22 cellular contexts compared by ENCODE assay signal in the genomic region with DNA sequence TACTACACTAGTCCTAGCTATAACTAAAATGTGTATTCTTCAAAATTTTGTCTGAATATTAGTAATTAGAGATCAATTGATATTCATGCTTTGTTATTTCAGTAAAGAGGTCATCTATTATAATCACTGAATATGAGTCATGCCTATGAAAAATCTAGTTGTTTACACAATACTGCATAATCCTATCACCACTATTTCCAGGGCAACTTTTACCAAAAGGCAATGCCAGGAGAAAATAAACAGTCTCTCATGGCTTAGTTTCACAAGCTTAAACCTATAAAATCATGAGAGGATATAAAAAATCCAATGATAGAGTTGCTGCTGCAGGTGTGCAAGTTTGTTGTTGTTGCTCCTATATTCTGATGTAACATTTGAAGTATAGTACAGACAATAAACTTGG.
"Had no signal": no experiment of that assay in that cellular context is flagged by ENCODE, and none has a peak within 500 bp of the region (broad histone marks: within the 10 kb centered on the region; RNA-seq: fewer than 3 reads in every experiment).

No MANE protein-coding gene starts in this region.

- H3K36me3 ChIP-seq: heart right ventricle, right atrium auricular region, tibial artery had no signal

- H3K27ac ChIP-seq: heart right ventricle, right atrium auricular region, tibial artery had no signal

- H3K27me3 Mint-ChIP-seq: activated naive CD4-positive, alpha-beta T cell treated with anti-CD3 and anti-CD28 coated beads, Interleukin-2, amount 10 ng/mL, durations not matched to agents 7 days and 5 days; memory B cell had no signal

- H3K36me3 Mint-ChIP-seq: activated naive CD4-positive, alpha-beta T cell treated with anti-CD3 and anti-CD28 coated beads, Interleukin-2, amount 10 ng/mL, durations not matched to agents 7 days and 5 days; memory B cell; naive B cell had no signal

- H3K9me3 ChIP-seq: heart right ventricle, right atrium auricular region, tibial artery had no signal

- H3K4me3 Mint-ChIP-seq: activated CD4-positive, alpha-beta T cell treated with anti-CD3 and anti-CD28 coated beads, Interleukin-2, amount 10 ng/mL, durations not matched to agents 7 days and 5 days; activated naive CD4-positive, alpha-beta T cell treated with anti-CD3 and anti-CD28 coated beads, Interleukin-2, amount 10 ng/mL, durations not matched to agents 7 days and 5 days; dendritic cell treated with granulocyte-macrophage colony-stimulating factor and Interleukin-4, amounts not matched to agents 40 ng/mL and 50 ng/mL, for 4 days; memory B cell; naive B cell; neural crest cell; T-helper 1 cell treated with Interleukin-12 subunit alpha and Interleukin-12 subunit beta and Interleukin-4 antibody, amounts not matched to agents 30 μg/mL and 1 μg/mL, for 36 hours had no signal

- H3K4me1 Mint-ChIP-seq: activated CD4-positive, alpha-beta T cell treated with anti-CD3 and anti-CD28 coated beads, Interleukin-2, amount 10 ng/mL, durations not matched to agents 7 days and 5 days; activated naive CD4-positive, alpha-beta T cell treated with anti-CD3 and anti-CD28 coated beads, Interleukin-2, amount 10 ng/mL, durations not matched to agents 7 days and 5 days; naive B cell had no signal

- H3K9me3 Mint-ChIP-seq: activated CD4-positive, alpha-beta T cell treated with anti-CD3 and anti-CD28 coated beads, Interleukin-2, amount 10 ng/mL, durations not matched to agents 7 days and 5 days; activated naive CD4-positive, alpha-beta T cell treated with anti-CD3 and anti-CD28 coated beads, Interleukin-2, amount 10 ng/mL, durations not matched to agents 7 days and 5 days; dendritic cell treated with granulocyte-macrophage colony-stimulating factor and Interleukin-4, amounts not matched to agents 40 ng/mL and 50 ng/mL, for 4 days; memory B cell; naive B cell; neural crest cell; T-helper 1 cell treated with Interleukin-12 subunit alpha and Interleukin-12 subunit beta and Interleukin-4 antibody, amounts not matched to agents 30 μg/mL and 1 μg/mL, for 36 hours had no signal

- DNase-seq: activated CD4-positive, alpha-beta T cell treated with anti-CD3 and anti-CD28 coated beads, Interleukin-2, amount 10 ng/mL, durations not matched to agents 7 days and 5 days; activated CD8-positive, alpha-beta memory T cell treated with anti-CD3 and anti-CD28 coated beads, Interleukin-2, amount 50 U/mL, for 4 hours; activated effector memory CD4-positive, alpha-beta T cell treated with Interleukin-2 at 50 U/mL for 16 hours; activated naive CD4-positive, alpha-beta T cell treated with anti-CD3 and anti-CD28 coated beads, Interleukin-2, amount 10 ng/mL, durations not matched to agents 7 days and 5 days; activated T-cell treated with anti-CD3 and anti-CD28 coated beads, Interleukin-2, amount 50 U/mL, for 48 hours; effector CD8-positive, alpha-beta T cell; heart right ventricle; kidney glomerular epithelial cell; left ventricle myocardium superior; naive B cell; stimulated activated CD4-positive, alpha-beta T cell treated with anti-CD3 and anti-CD28 coated beads, Interleukin-2, amount 100 ng/mL, for 24 hours; stimulated activated naive CD8-positive, alpha-beta T cell treated with anti-CD3 and anti-CD28 coated beads, Interleukin-15, Interleukin-2, amounts not matched to agents 100 U/mL and 50 U/mL, for 24 hours; substantia nigra; tibial artery had no signal

- ATAC-seq: activated CD4-positive, CD25-positive, alpha-beta regulatory T cell treated with anti-CD3 and anti-CD28 coated beads, Interleukin-2, amount 50 U/mL, for 24 hours; heart right ventricle; left ventricle myocardium superior; stimulated activated naive CD8-positive, alpha-beta T cell treated with anti-CD3 and anti-CD28 coated beads, Interleukin-15, Interleukin-2, amounts not matched to agents 100 U/mL and 50 U/mL, for 24 hours had no signal

- H3K4me1 ChIP-seq: tibial artery had no signal

- H3K4me3 ChIP-seq: heart right ventricle, right atrium auricular region, tibial artery had no signal

- H3K27ac Mint-ChIP-seq: activated CD4-positive, alpha-beta T cell treated with anti-CD3 and anti-CD28 coated beads, Interleukin-2, amount 10 ng/mL, durations not matched to agents 7 days and 5 days; activated naive CD4-positive, alpha-beta T cell treated with anti-CD3 and anti-CD28 coated beads, Interleukin-2, amount 10 ng/mL, durations not matched to agents 7 days and 5 days; dendritic cell treated with granulocyte-macrophage colony-stimulating factor and Interleukin-4, amounts not matched to agents 40 ng/mL and 50 ng/mL, for 4 days; memory B cell; naive B cell; progenitor cell of endocrine pancreas; T-helper 1 cell treated with Interleukin-12 subunit alpha and Interleukin-12 subunit beta and Interleukin-4 antibody, amounts not matched to agents 30 μg/mL and 1 μg/mL, for 36 hours had no signal

- FAIRE-seq: astrocyte had no signal

- H3K27me3 ChIP-seq: heart right ventricle, right atrium auricular region, tibial artery had no signal
